ENCODE assay signal across 7 cellular contexts in the genomic region with DNA sequence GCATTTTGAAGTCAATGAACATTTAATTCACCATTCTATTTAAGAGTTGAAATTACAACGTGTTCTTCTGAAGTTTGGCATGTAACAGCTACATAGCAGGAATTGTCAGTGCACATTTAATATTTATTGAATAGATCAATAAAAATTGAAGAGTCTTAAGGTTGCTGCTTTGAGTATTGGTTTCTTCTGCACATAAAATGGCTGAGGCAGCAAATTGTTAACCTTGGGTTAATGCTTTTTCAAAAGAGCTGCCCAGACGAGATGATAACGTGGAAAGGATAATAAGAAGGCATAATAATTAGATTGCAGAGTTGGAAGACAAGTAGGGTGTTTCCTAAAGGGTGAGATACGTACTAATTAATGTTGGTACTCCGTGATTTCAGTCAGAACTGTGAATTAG.
"Had no signal": no experiment of that assay in that cellular context is flagged by ENCODE, and none has a peak within 500 bp of the region (broad histone marks: within the 10 kb centered on the region; RNA-seq: fewer than 3 reads in every experiment).

No MANE protein-coding gene starts in this region.

- H3K4me1 Mint-ChIP-seq: IgD-negative memory B cell had no signal

- H3K27ac ChIP-seq: HL-60 had no signal

- H3K27ac Mint-ChIP-seq: IgD-negative memory B cell had no signal

- DNase-seq: GOT3, H9, HCEC 1CT, Kasumi-1, KG1 had no signal

- H3K9me3 Mint-ChIP-seq: H9 had no signal

- H3K27me3 Mint-ChIP-seq: IgD-negative memory B cell had no signal

- H3K4me3 Mint-ChIP-seq: H9, IgD-negative memory B cell had no signal

- H3K36me3 Mint-ChIP-seq: IgD-negative memory B cell had no signal
